In the genomic region with DNA sequence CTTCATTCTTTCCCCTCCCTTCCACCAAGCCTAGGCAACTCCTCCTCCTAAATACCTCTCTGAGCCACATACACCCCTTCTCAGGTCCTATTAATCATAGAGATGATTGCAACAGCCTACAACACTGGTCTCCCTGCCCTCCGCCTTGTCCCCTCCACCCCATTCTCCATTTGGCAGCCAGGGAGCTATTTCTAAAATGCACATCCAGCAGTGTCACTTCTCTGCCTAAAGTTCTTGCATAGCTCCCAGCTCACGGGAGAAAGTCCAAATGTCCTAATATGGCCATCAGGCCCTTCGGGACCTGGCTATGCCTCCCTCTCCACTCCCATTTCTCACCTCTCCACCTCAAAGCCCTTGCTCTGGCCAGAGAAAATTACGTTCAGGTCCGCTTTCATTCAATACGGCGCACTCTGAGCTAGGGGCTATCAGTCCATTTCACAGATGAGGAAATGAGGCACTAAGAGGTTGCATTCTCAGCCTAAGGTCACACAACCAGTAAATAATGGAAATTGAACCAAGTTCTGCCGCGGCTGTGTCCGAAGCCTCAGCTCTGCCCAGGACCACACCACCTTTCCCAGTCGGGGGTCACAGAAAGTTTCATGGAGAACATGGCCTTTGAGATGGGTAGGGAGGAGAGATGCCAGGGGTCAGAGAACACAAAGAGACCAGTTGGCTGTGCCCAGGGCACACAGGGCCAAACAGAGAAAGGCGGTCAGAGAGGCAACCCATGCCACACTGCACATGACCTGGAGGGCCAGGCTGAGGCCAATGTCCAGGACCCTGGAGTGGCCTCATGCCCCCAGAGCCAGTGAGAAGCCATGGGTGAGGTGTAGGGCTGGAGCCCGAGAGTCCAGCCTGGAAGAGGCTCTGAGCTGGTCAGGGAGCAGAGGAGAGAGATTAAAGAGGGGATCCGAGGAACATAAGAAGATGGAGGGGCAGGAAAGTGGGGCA, we compare ENCODE assay signal across 12 cellular contexts.
A peak's percentile ranks its signal among the peaks of the same experiment; 100 is the strongest.
DNase-seq lines count a peak whose midpoint lies in the region; ATAC-seq and TF ChIP-seq lines count a peak whose summit lies in the region.
"Had no signal": no experiment of that assay in that cellular context is flagged by ENCODE, and none has a peak within 500 bp of the region (broad histone marks: within the 10 kb centered on the region; RNA-seq: fewer than 3 reads in every experiment).

No MANE protein-coding gene starts in this region.

- H3K4me3 ChIP-seq in BJ (ENCODE audit: low read depth, low read length) = no peak overlapping the region
- no peak overlapping the region for H3K4me3 ChIP-seq in body of pancreas
- no peak overlapping the region for H3K4me3 ChIP-seq in hepatocyte
- peak overlapping the region in 3 of 4 donors; percentile 9 to 20 (median 9) for H3K4me3 ChIP-seq in sigmoid colon

- H3K27me3 ChIP-seq in BJ (ENCODE audit: control insufficient read depth, insufficient read depth, low read length) (no peaks in the 10 kb centered on the region), body of pancreas (no peaks in the 10 kb centered on the region), hepatocyte (no peaks in the 10 kb centered on the region), sigmoid colon (no peaks in the 10 kb centered on the region)

- H4K20me1 ChIP-seq in hepatocyte (ENCODE audit: insufficient read depth, poor library complexity, severe bottlenecking) = peaks cover 9% of the 10 kb centered on the region

- TF ChIP-seq EP300 in sigmoid colon (IDR thresholded peaks at IDR 0.05) = peak in 2 of 4 donors; percentile 55 to 78

- H2AFZ ChIP-seq in hepatocyte = no peak overlapping the region

- H3K27ac ChIP-seq in body of pancreas = peak overlapping the region; percentile 37 to 81 (median 76)
- H3K27ac ChIP-seq in hepatocyte = peak overlapping the region; percentile 11
- peak overlapping the region; percentile 94 to 98 (median 98) for H3K27ac ChIP-seq in sigmoid colon

- H3K9me2 ChIP-seq in hepatocyte (replicated peaks; ENCODE audit: insufficient read depth) = no peaks in the 10 kb centered on the region

- CTCF ChIA-PET in BJ (lab: Yijun Ruan, JAX) = interaction anchor here (0.8 to 1.4 kb wide), 4 partner anchors 9 to 145 kb away, joined by 3 to 6 read pairs (median 3); no protein-coding TSS in a partner anchor

- H3K36me3 ChIP-seq in BJ (ENCODE audit: control insufficient read depth, insufficient read depth, low read length) (no peaks in the 10 kb centered on the region; the same call in 1 of the 2 replicates), body of pancreas (replicated peaks in 1 of 2; ENCODE audit: insufficient read depth in 1 of 2, low read depth in 2 of 2) (no peaks in the 10 kb centered on the region), hepatocyte (replicated peaks; ENCODE audit: insufficient read depth, low read depth) (no peaks in the 10 kb centered on the region), sigmoid colon (peaks cover 0 to 18% (median 0%) of the 10 kb centered on the region in 4 donors)

- ATAC-seq in body of pancreas = peak; percentile 81
- no peak for ATAC-seq in HG03460 (IDR thresholded peaks at IDR 0.05; ENCODE audit: unreplicated experiment)
- ATAC-seq in GM21786 (IDR thresholded peaks at IDR 0.05; ENCODE audit: unreplicated experiment) = no peak
- ATAC-seq: Panc1 had no signal

- intact Hi-C loops in body of pancreas (cut with DNase I) (no loop called here), sigmoid colon (cut with DNase I) (loop anchor here (1.0 to 5.0 kb wide), 2 partner anchors 9 to 42 kb away; no protein-coding TSS in a partner anchor)

- 69 to 75% methylated on average over 14 of the region's 14 CpGs for WGBS in body of pancreas, 2 donors
- WGBS in hepatocyte (ENCODE audit: low lambda C conversion rate, missing lambda C conversion rate) = 83% methylated on average over 14 of the region's 14 CpGs
- WGBS in sigmoid colon, 2 donors = 88 to 92% methylated on average over 14 of the region's 14 CpGs

- peaks cover 80% of the 10 kb centered on the region for H3K79me2 ChIP-seq in hepatocyte

- peaks cover 93% of the 10 kb centered on the region for H3K4me1 ChIP-seq in body of pancreas
- H3K4me1 ChIP-seq in hepatocyte (ENCODE audit: insufficient read depth) = peaks cover 48% of the 10 kb centered on the region
- H3K4me1 ChIP-seq in sigmoid colon = peaks cover 0 to 100% (median 100%) of the 10 kb centered on the region in 4 donors

- H3K9me3 ChIP-seq in body of pancreas (no peaks in the 10 kb centered on the region), hepatocyte (ENCODE audit: low read depth) (no peaks in the 10 kb centered on the region), sigmoid colon (no peaks in the 10 kb centered on the region)

- POLR2A ChIA-PET in BJ (lab: Charles Lee) = interaction anchor here (1.5 kb wide), 1 partner anchor 14 kb away, joined by 3 read pairs; no protein-coding TSS in a partner anchor

- DNase-seq in BJ (ENCODE audit: low read depth) (peak; percentile 28), body of pancreas (peak in 2 of 4 donors; percentile 57 to 68), hepatocyte (ENCODE audit: low spot score) (no peak), sigmoid colon (peak; percentile 95), globus pallidus (ENCODE audit: low spot score) (no peak), MV-4-11 (lab: John Stamatoyannopoulos, UW) (no peak)
- DNase-seq: activated B cell treated with CpG ODN at 0.5 μM for 24 hours, amniotic stem cell, NCI-H1092 had no signal

- TF ChIP-seq CTCF in BJ (IDR thresholded peaks at IDR 0.05; ENCODE audit: insufficient read depth, low read depth, low read length) (no peak), body of pancreas (IDR thresholded peaks at IDR 0.05) (peak in 1 of 7 experiments; percentile 7), hepatocyte (IDR thresholded peaks at IDR 0.05; ENCODE audit: poor library complexity) (no peak), sigmoid colon (IDR thresholded peaks at IDR 0.05) (no peak)

- TF ChIP-seq POLR2A in body of pancreas (IDR thresholded peaks at IDR 0.05) = no peak
- TF ChIP-seq POLR2A in sigmoid colon (IDR thresholded peaks at IDR 0.05) = no peak

- H3K4me2 ChIP-seq in hepatocyte = no peak overlapping the region

Comparison
In these comparisons a context has a peak if more than half of its experiments do, and no peak if none do; other contexts are left out.
1. DNase-seq: peak in BJ (single experiment) and sigmoid colon (single experiment); none in hepatocyte (single experiment), globus pallidus (single experiment) and MV-4-11 (single experiment).
2. H3K4me3 ChIP-seq: peak in sigmoid colon (3 of 4); none in BJ (single experiment), body of pancreas (0 of 2) and hepatocyte (single experiment).
3. H3K27ac ChIP-seq: peak in every context shown above with its lines; median percentile 98 in sigmoid colon; 76 in body of pancreas; 11 in hepatocyte.